15 cellular contexts compared by ENCODE assay signal in the genomic region with DNA sequence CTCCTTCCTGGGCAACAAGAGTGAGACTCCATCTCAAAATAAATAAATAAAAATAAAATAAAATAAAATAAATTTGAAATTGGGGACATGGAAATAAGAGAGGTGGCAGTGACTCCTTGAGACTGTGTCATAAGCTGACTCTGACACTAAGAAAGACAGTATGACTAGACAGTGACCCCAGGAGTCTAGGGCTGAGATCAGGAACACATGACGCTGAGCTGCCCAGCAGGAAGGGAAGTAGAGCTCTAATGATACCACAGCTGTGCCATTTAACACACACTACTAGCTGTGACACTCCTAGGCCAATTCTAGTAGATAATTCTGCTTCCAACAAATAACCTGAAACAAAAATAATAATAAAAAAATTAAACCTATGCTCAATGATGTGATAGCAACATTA.
DNase-seq lines count a peak whose midpoint lies in the region; ATAC-seq and TF ChIP-seq lines count a peak whose summit lies in the region.
"Had no signal": no experiment of that assay in that cellular context is flagged by ENCODE, and none has a peak within 500 bp of the region (broad histone marks: within the 10 kb centered on the region; RNA-seq: fewer than 3 reads in every experiment).

No MANE protein-coding gene starts in this region.

- peak; percentile 22 for ATAC-seq in GM19468 (IDR thresholded peaks at IDR 0.05; ENCODE audit: extremely low read depth, unreplicated experiment)
- peak; percentile 54 for ATAC-seq in HG03378 (IDR thresholded peaks at IDR 0.05; ENCODE audit: unreplicated experiment)
- peak; percentile 26 for ATAC-seq in left lobe of liver

- H3K36me3 ChIP-seq in GM06990 (ENCODE audit: control insufficient read depth, insufficient read depth, low read length) = no peaks in the 10 kb centered on the region
- H3K36me3 ChIP-seq in colonic mucosa = no peaks in the 10 kb centered on the region
- H3K36me3 ChIP-seq in uterus = no peaks in the 10 kb centered on the region
- H3K36me3 ChIP-seq: prostate gland had no signal

- H3K4me3 ChIP-seq in GM06990 (replicated peaks; ENCODE audit: low read depth, low read length) (no peak overlapping the region), colonic mucosa (no peak overlapping the region), uterus (no peak overlapping the region)
- H3K4me3 ChIP-seq: prostate gland had no signal

- intact Hi-C loops in colonic mucosa (cut with DNase I) (no loop called here), uterus (cut with DNase I; ENCODE audit: low total_unique reads) (no loop called here)

- H3K4me1 ChIP-seq in colonic mucosa = no peaks in the 10 kb centered on the region
- no peaks in the 10 kb centered on the region for H3K4me1 ChIP-seq in uterus
- H3K4me1 ChIP-seq: prostate gland had no signal

- H3K9ac ChIP-seq in colonic mucosa (ENCODE audit: low read depth in 2 of 2, low read length in 2 of 2) = no peak overlapping the region

- H3K27me3 ChIP-seq in GM06990 (replicated peaks; ENCODE audit: control insufficient read depth, insufficient read depth, low read length) (no peaks in the 10 kb centered on the region), colonic mucosa (no peaks in the 10 kb centered on the region), uterus (no peaks in the 10 kb centered on the region)

- TF ChIP-seq CTCF in GM06990 (IDR thresholded peaks at IDR 0.05; ENCODE audit: insufficient read depth, low read length, poor library complexity, severe bottlenecking) (peak; percentile 4), colonic mucosa (IDR thresholded peaks at IDR 0.05) (no peak), uterus (IDR thresholded peaks at IDR 0.05) (no peak)

- H3K27ac ChIP-seq in colonic mucosa (no peak overlapping the region), uterus (no peak overlapping the region)
- H3K27ac ChIP-seq: prostate gland had no signal

- H3K9me3 ChIP-seq in colonic mucosa (no peaks in the 10 kb centered on the region), uterus (no peaks in the 10 kb centered on the region)
- H3K9me3 ChIP-seq: prostate gland had no signal

- DNase-seq in GM06990 (ENCODE audit: extremely low read depth, insufficient read length) (peak; percentile 39), left lobe of liver (ENCODE audit: low spot score) (no peak), colonic mucosa (no peak), uterus (no peak), GM03348 (ENCODE audit: low spot score) (no peak), NCI-H510A treated with DMSO at 0.1 percent for 48 hours (lab: John Stamatoyannopoulos, UW) (no peak)
- DNase-seq: activated CD4-positive, alpha-beta T cell treated with anti-CD3 and anti-CD28 coated beads, Interleukin-2, amount 50 U/mL, for 1 hour; activated T-cell treated with anti-CD3 and anti-CD28 coated beads, Interleukin-2, amount 50 U/mL, for 72 hours; foreskin fibroblast; KBM-7; natural killer cell; NCI-H1105 treated with DMSO at 0.1 percent for 48 hours had no signal

- no peak for TF ChIP-seq POLR2A in uterus (IDR thresholded peaks at IDR 0.05)
